ENCODE assay signal across 11 cellular contexts in genomic region chr20:35252037-35252461, GRCh38. TPM values are rescaled to one million over a fixed set of nuclear protein-coding genes. Genes with fewer than 3 reads are reported as not detected.
DNase-seq lines count a peak whose midpoint lies in the region; ATAC-seq and TF ChIP-seq lines count a peak whose summit lies in the region.
"Had no signal": no experiment of that assay in that cellular context is flagged by ENCODE, and none has a peak within 500 bp of the region (broad histone marks: within the 10 kb centered on the region; RNA-seq: fewer than 3 reads in every experiment).

No MANE protein-coding gene starts in this region.

- H3K9me3 ChIP-seq in Peyer's patch = no peaks in the 10 kb centered on the region

- DNase-seq in Peyer's patch = peak in 2 of 3 donors; percentile 23 to 56
- DNase-seq in naive thymus-derived CD8-positive, alpha-beta T cell = peak in 5 of 10 donors; percentile 37 to 70 (median 57)
- no peak for DNase-seq in NCI-H526 treated with DMSO at 0.1 percent for 48 hours (lab: John Stamatoyannopoulos, UW)
- DNase-seq in caudate nucleus (lab: John Stamatoyannopoulos, UW) = no peak
- no peak for DNase-seq in islet precursor cell
- DNase-seq: effector CD4-positive, alpha-beta T cell; NCI-H69 had no signal

- peak overlapping the region; percentile 91 to 99 (median 96) for H3K27ac Mint-ChIP-seq in naive thymus-derived CD8-positive, alpha-beta T cell

- H3K27ac ChIP-seq in Peyer's patch = peak overlapping the region; percentile 46 to 84 (median 58)
- no peak overlapping the region for H3K27ac ChIP-seq in caudate nucleus (ENCODE audit: low read depth, low read length)
- H3K27ac ChIP-seq: parathyroid adenoma had no signal

- peaks cover 19 to 33% (median 29%) of the 10 kb centered on the region in 4 donors for H3K4me1 Mint-ChIP-seq in naive thymus-derived CD8-positive, alpha-beta T cell

- no peaks in the 10 kb centered on the region for H3K36me3 ChIP-seq in Peyer's patch

- ATAC-seq in GM18517 (IDR thresholded peaks at IDR 0.05; ENCODE audit: unreplicated experiment) (peak; percentile 61), GM21515 (IDR thresholded peaks at IDR 0.05; ENCODE audit: unreplicated experiment) (peak; percentile 61)
- ATAC-seq in naive thymus-derived CD8-positive, alpha-beta T cell = peak; percentile 91 to 95

- peak overlapping the region; percentile 22 to 80 (median 65) for H3K4me3 Mint-ChIP-seq in naive thymus-derived CD8-positive, alpha-beta T cell

- H3K4me1 ChIP-seq in Peyer's patch = peaks cover 0 to 14% (median 5%) of the 10 kb centered on the region in 4 donors

- H3K27me3 ChIP-seq in Peyer's patch = no peaks in the 10 kb centered on the region

- H3K4me3 ChIP-seq in Peyer's patch = no peak overlapping the region

- H3K27me3 Mint-ChIP-seq in naive thymus-derived CD8-positive, alpha-beta T cell = no peaks in the 10 kb centered on the region

- no peak for TF ChIP-seq POLR2A in Peyer's patch (IDR thresholded peaks at IDR 0.05)

- TF ChIP-seq CTCF in Peyer's patch (IDR thresholded peaks at IDR 0.05) = no peak

- H3K36me3 Mint-ChIP-seq in naive thymus-derived CD8-positive, alpha-beta T cell = peaks cover 0 to 16% (median 2%) of the 10 kb centered on the region in 3 donors

- POLR2A ChIA-PET in naive thymus-derived CD8-positive, alpha-beta T cell (lab: Charles Lee) = interaction anchor here (0.6 to 1.2 kb wide), 3 partner anchors 19 to 26 kb away, joined by 3 to 5 read pairs (median 4); partner anchors contain the start of gene MMP24OS

- no peaks in the 10 kb centered on the region for H3K9me3 Mint-ChIP-seq in naive thymus-derived CD8-positive, alpha-beta T cell

RNA-seq across cellular contexts. Expression of gene MMP24, which starts 25.6 kb away (rescaled TPM):
- total RNA-seq in Peyer's patch = 1 to 10 TPM in 2 of 4 donors, under 1 TPM in 1, not detected in 1; 0.70 to 2.7 (median 1.3) TPM
- not detected for total RNA-seq in naive thymus-derived CD8-positive, alpha-beta T cell
- polyA plus RNA-seq in naive thymus-derived CD8-positive, alpha-beta T cell = under 1 TPM; 0.07 to 0.13 (median 0.08) TPM

RNA-seq across cellular contexts. Expression of gene MMP24OS, which starts 25.9 kb away (rescaled TPM):
- 10 to 100 TPM; 23.1 to 86.1 (median 58.6) TPM for total RNA-seq in Peyer's patch
- total RNA-seq in naive thymus-derived CD8-positive, alpha-beta T cell = 10 to 100 TPM; 83.4 to 85.9 TPM
- 10 to 100 TPM in 1 of 3 donors, 1 to 10 TPM in 2; 7.6 to 12.3 (median 9.0) TPM for polyA plus RNA-seq in naive thymus-derived CD8-positive, alpha-beta T cell

RNA-seq across cellular contexts. Expression of gene EIF6, which starts 32.5 kb away (rescaled TPM):
- 100 to 1,000 TPM in 3 of 4 donors, 10 to 100 TPM in 1; 77.6 to 196 (median 157) TPM for total RNA-seq in Peyer's patch
- total RNA-seq in naive thymus-derived CD8-positive, alpha-beta T cell = 10 to 100 TPM; 54.7 to 60.9 TPM
- polyA plus RNA-seq in naive thymus-derived CD8-positive, alpha-beta T cell = 100 to 1,000 TPM; 155 to 174 (median 157) TPM

RNA-seq across cellular contexts. Expression of gene FAM83C, which starts 40.2 kb away (rescaled TPM):
- not detected for total RNA-seq in Peyer's patch
- total RNA-seq in naive thymus-derived CD8-positive, alpha-beta T cell = not detected
- not detected for polyA plus RNA-seq in naive thymus-derived CD8-positive, alpha-beta T cell
- total RNA-seq: T-helper 1 cell treated with Interleukin-12 subunit alpha and Interleukin-12 subunit beta and Interleukin-4 antibody, amounts not matched to agents 30 ng/mL and 1 ng/mL, for 36 hours had no signal

Comparison
In these comparisons a context has a peak if more than half of its experiments do, and no peak if none do; other contexts are left out.
1. DNase-seq: peak in Peyer's patch (2 of 3); none in NCI-H526 treated with DMSO at 0.1 percent for 48 hours (single experiment), caudate nucleus (0 of 61) and islet precursor cell (single experiment).
2. Peak in every context shown above with its lines, with median percentiles within 50 percentile points of each other: ATAC-seq.